In genomic region chr2:10357770-10358169, GRCh38 we compare ENCODE assay signal across 23 cellular contexts.
"Had no signal": no experiment of that assay in that cellular context is flagged by ENCODE, and none has a peak within 500 bp of the region (broad histone marks: within the 10 kb centered on the region; RNA-seq: fewer than 3 reads in every experiment).

No MANE protein-coding gene starts in this region.

- H3K27me3 Mint-ChIP-seq: activated B cell treated with CpG ODN at 0.5 μM for 24 hours; naive B cell; stimulated activated memory B cell treated with anti-CD40 and anti-IgM and Interleukin-4, amounts not matched to agents 10 μg/mL and 1 μg/mL and 100 μg/mL, for 72 hours had no signal

- H3K27ac ChIP-seq: cardiac muscle cell, esophagus squamous epithelium, parathyroid adenoma, testis had no signal

- H3K4me3 ChIP-seq: cardiac muscle cell, esophagus squamous epithelium, mucosa of descending colon, testis had no signal

- ATAC-seq: activated naive CD4-positive, alpha-beta T cell treated with anti-CD3 and anti-CD28 coated beads, Interleukin-2, amount 50 U/mL, for 72 hours; left cardiac atrium; sciatic nerve; stimulated activated memory B cell treated with anti-CD40 and anti-IgM and Interleukin-4, amounts not matched to agents 10 μg/mL and 1 μg/mL and 100 μg/mL, for 72 hours had no signal

- H3K4me1 ChIP-seq: parathyroid adenoma had no signal

- H3K9ac ChIP-seq: parathyroid adenoma had no signal

- DNase-seq: activated B cell treated with CpG ODN at 0.5 μM for 24 hours; activated CD4-positive, alpha-beta T cell treated with anti-CD3 and anti-CD28 coated beads for 4 hours; activated CD8-positive, alpha-beta memory T cell treated with anti-CD3 and anti-CD28 coated beads, Interleukin-2, amount 50 U/mL, for 4 hours; activated effector memory CD4-positive, alpha-beta T cell treated with anti-CD3 and anti-CD28 coated beads, Interleukin-2, amount 50 U/mL, for 16 hours; activated T-cell treated with anti-CD3 and anti-CD28 coated beads, Interleukin-2, amount 50 U/mL, for 48 hours; amniotic stem cell; dermis blood vessel endothelial cell; effector memory CD4-positive, alpha-beta T cell; esophagus squamous epithelium; hippocampal formation; left cardiac atrium; mesenchymal stem cell; mucosa of descending colon; naive B cell; stimulated activated CD4-positive, alpha-beta T cell treated with anti-CD3 and anti-CD28 coated beads, Interleukin-4, amount 100 ng/mL, for 24 hours; testis had no signal

- H3K36me3 ChIP-seq: cardiac muscle cell had no signal

- H3K9me3 Mint-ChIP-seq: activated B cell treated with CpG ODN at 0.5 μM for 24 hours; activated naive CD4-positive, alpha-beta T cell treated with anti-CD3 and anti-CD28 coated beads, Interleukin-2, amount 50 U/mL, for 72 hours; naive B cell; stimulated activated memory B cell treated with anti-CD40 and anti-IgM and Interleukin-4, amounts not matched to agents 10 μg/mL and 1 μg/mL and 100 μg/mL, for 72 hours; type B pancreatic cell had no signal

- H3K27me3 ChIP-seq: cardiac muscle cell, esophagus squamous epithelium, testis had no signal

- FAIRE-seq: islet of Langerhans had no signal

- H3K4me3 Mint-ChIP-seq: activated B cell treated with CpG ODN at 0.5 μM for 24 hours; stimulated activated memory B cell treated with anti-CD40 and anti-IgM and Interleukin-4, amounts not matched to agents 10 μg/mL and 1 μg/mL and 100 μg/mL, for 72 hours; type B pancreatic cell had no signal

- H2AFZ ChIP-seq: parathyroid adenoma had no signal

- H3K9me3 ChIP-seq: esophagus squamous epithelium, mucosa of descending colon, testis had no signal

- H3K27ac Mint-ChIP-seq: activated B cell treated with CpG ODN at 0.5 μM for 24 hours, type B pancreatic cell had no signal
